In genomic region chr6:36985963-36986703, GRCh38 we compare ENCODE assay signal across 8 cellular contexts. TPM values are rescaled to one million over a fixed set of nuclear protein-coding genes. Genes with fewer than 3 reads are reported as not detected.
DNase-seq lines count a peak whose midpoint lies in the region; ATAC-seq and TF ChIP-seq lines count a peak whose summit lies in the region.

Gene MTCH1, minus strand, starts transcription at chr6:36986196. Its CDS starts 23 bp downstream, at chr6:36986173.

- peak within 1 kb of the TSS; percentile 72 to 97 for H3K4me3 ChIP-seq in Panc1 (ENCODE audit: low read depth in 2 of 2, low read length in 2 of 2)
- peak within 1 kb of the TSS; percentile 80 to 85 (median 82) for H3K4me3 ChIP-seq in esophagus squamous epithelium

- TF ChIP-seq RAD21 in Ishikawa (IDR thresholded peaks at IDR 0.05; ENCODE audit: low read depth) = no peak

- DNase-seq in DMS79 (lab: John Stamatoyannopoulos, UW) (peak; percentile 71), Panc1 (ENCODE audit: low read depth, low spot score) (no peak), esophagus squamous epithelium (lab: John Stamatoyannopoulos, UW) (peak; percentile 48), naive B cell (peak; percentile 90)
- DNase-seq in activated T-cell treated with anti-CD3 and anti-CD28 coated beads, Interleukin-2, amount 50 U/mL, for 72 hours = peak; percentile 90 to 95
- peak; percentile 94 to 96 for DNase-seq in stimulated activated effector memory CD8-positive, alpha-beta T cell treated with anti-CD3 and anti-CD28 coated beads, Interleukin-12 subunit alpha, Interleukin-12 subunit beta, amount 100 ng/mL, for 72 hours (ENCODE audit: low spot score in 2 of 2)

- peak in 3 of 4 donors; percentile 92 to 99 (median 98) for TF ChIP-seq POLR2A in esophagus squamous epithelium (IDR thresholded peaks at IDR 0.05)

- H3K9me3 Mint-ChIP-seq in activated T-cell treated with anti-CD3 and anti-CD28 coated beads, Interleukin-2, amount 50 U/mL, for 72 hours = no peaks in the 10 kb centered on the region
- H3K9me3 Mint-ChIP-seq in naive B cell = no peaks in the 10 kb centered on the region
- H3K9me3 Mint-ChIP-seq in stimulated activated effector memory CD8-positive, alpha-beta T cell treated with anti-CD3 and anti-CD28 coated beads, Interleukin-12 subunit alpha, Interleukin-12 subunit beta, amount 100 ng/mL, for 72 hours = no peaks in the 10 kb centered on the region

- H3K4me1 Mint-ChIP-seq in activated T-cell treated with anti-CD3 and anti-CD28 coated beads, Interleukin-2, amount 50 U/mL, for 72 hours (ENCODE audit: low read depth) = peaks cover 23% of the 10 kb centered on the region
- peaks cover 21 to 29% (median 23%) of the 10 kb centered on the region in 3 donors for H3K4me1 Mint-ChIP-seq in naive B cell
- peaks cover 23% of the 10 kb centered on the region for H3K4me1 Mint-ChIP-seq in stimulated activated effector memory CD8-positive, alpha-beta T cell treated with anti-CD3 and anti-CD28 coated beads, Interleukin-12 subunit alpha, Interleukin-12 subunit beta, amount 100 ng/mL, for 72 hours

- H3K27me3 ChIP-seq in Panc1 (ENCODE audit: control insufficient read depth, insufficient read depth, low read length) = no peaks in the 10 kb centered on the region
- H3K27me3 ChIP-seq in esophagus squamous epithelium = no peaks in the 10 kb centered on the region

- peaks cover 3% of the 10 kb centered on the region; the same call in 1 of the 2 replicates for H3K36me3 ChIP-seq in Panc1 (ENCODE audit: control insufficient read depth, insufficient read depth, low read length)
- H3K36me3 ChIP-seq in esophagus squamous epithelium = peaks cover 0 to 10% (median 2%) of the 10 kb centered on the region in 3 donors

- TF ChIP-seq CTCF in Panc1 (IDR thresholded peaks at IDR 0.05) (no peak), esophagus squamous epithelium (IDR thresholded peaks at IDR 0.05) (no peak)

- peaks cover 23% of the 10 kb centered on the region for H3K4me1 ChIP-seq in Panc1 (ENCODE audit: control insufficient read depth, insufficient read depth, low read length)
- H3K4me1 ChIP-seq in esophagus squamous epithelium = peaks cover 29 to 54% (median 37%) of the 10 kb centered on the region in 3 donors

- BruUV-seq in Panc1 (replicated peaks; lab: Mats Ljungman, UMichigan) = no TSS peak

- intact Hi-C loops in Panc1 (cut with micrococcal nuclease; ENCODE audit: unreplicated experiment) (loop anchor here (10.0 kb wide), 1 partner anchor 101 kb away; the partner anchor contains the start of gene C6orf89), esophagus squamous epithelium (cut with DNase I) (no loop called here)

- H3K9me3 ChIP-seq in Panc1 (ENCODE audit: control insufficient read depth, insufficient read depth, low read depth, low read length) (no peaks in the 10 kb centered on the region), esophagus squamous epithelium (no peaks in the 10 kb centered on the region)

- POLR2A ChIA-PET in Panc1 (lab: Charles Lee) = interaction anchor here (0.6 to 0.8 kb wide), 3 partner anchors 32 to 266 kb away, joined by 3 to 7 read pairs (median 5); no protein-coding TSS in a partner anchor

- WGBS in esophagus squamous epithelium, 2 donors = 0% methylated on average over 2 to 3 of the region's 90 CpGs

- H3K27ac Mint-ChIP-seq in activated T-cell treated with anti-CD3 and anti-CD28 coated beads, Interleukin-2, amount 50 U/mL, for 72 hours = peak within 1 kb of the TSS; percentile 98
- peak within 1 kb of the TSS in 5 of 6 donors; percentile 92 to 98 (median 96) for H3K27ac Mint-ChIP-seq in naive B cell
- no peak within 1 kb of the TSS for H3K27ac Mint-ChIP-seq in stimulated activated effector memory CD8-positive, alpha-beta T cell treated with anti-CD3 and anti-CD28 coated beads, Interleukin-12 subunit alpha, Interleukin-12 subunit beta, amount 100 ng/mL, for 72 hours

- H3K27me3 Mint-ChIP-seq in activated T-cell treated with anti-CD3 and anti-CD28 coated beads, Interleukin-2, amount 50 U/mL, for 72 hours (ENCODE audit: low read depth) = peaks cover 7% of the 10 kb centered on the region
- H3K27me3 Mint-ChIP-seq in naive B cell = no peaks in the 10 kb centered on the region

- in situ Hi-C loops in Panc1 (cut with HindIII; ENCODE audit: low pct_unique_long_range_greater_than_20kb, low sequenced_read_pairs) = no loop called here

- CTCF ChIA-PET in Panc1 (lab: Charles Lee) = interaction anchor here (1.0 kb wide), 1 partner anchor 8 kb away, joined by 3 read pairs; no protein-coding TSS in a partner anchor

- H3K27ac ChIP-seq in Panc1 (ENCODE audit: low read length) = peak within 1 kb of the TSS; percentile 94
- peak within 1 kb of the TSS; percentile 93 to 97 (median 95) for H3K27ac ChIP-seq in esophagus squamous epithelium

- peak; percentile 41; the same call in 1 of the 2 replicates for TF ChIP-seq EP300 in Ishikawa (IDR thresholded peaks at IDR 0.05; ENCODE audit: borderline replicate concordance)

- peaks cover 2 to 3% of the 10 kb centered on the region in 2 donors for H3K36me3 Mint-ChIP-seq in activated T-cell treated with anti-CD3 and anti-CD28 coated beads, Interleukin-2, amount 50 U/mL, for 72 hours (ENCODE audit: insufficient read depth in 2 of 2)
- peaks cover 0 to 8% of the 10 kb centered on the region in 2 donors for H3K36me3 Mint-ChIP-seq in naive B cell
- H3K36me3 Mint-ChIP-seq in stimulated activated effector memory CD8-positive, alpha-beta T cell treated with anti-CD3 and anti-CD28 coated beads, Interleukin-12 subunit alpha, Interleukin-12 subunit beta, amount 100 ng/mL, for 72 hours = peaks cover 8% of the 10 kb centered on the region

- H3K4me3 Mint-ChIP-seq in activated T-cell treated with anti-CD3 and anti-CD28 coated beads, Interleukin-2, amount 50 U/mL, for 72 hours = peak within 1 kb of the TSS; percentile 93 to 99
- peak within 1 kb of the TSS in 6 of 8 donors; percentile 96 to 99 (median 98) for H3K4me3 Mint-ChIP-seq in naive B cell
- H3K4me3 Mint-ChIP-seq in stimulated activated effector memory CD8-positive, alpha-beta T cell treated with anti-CD3 and anti-CD28 coated beads, Interleukin-12 subunit alpha, Interleukin-12 subunit beta, amount 100 ng/mL, for 72 hours = no peak within 1 kb of the TSS

- ATAC-seq in GM21619 (IDR thresholded peaks at IDR 0.05; ENCODE audit: unreplicated experiment) (peak; percentile 74), Panc1 (peak; percentile 95), naive B cell (ENCODE audit: low read depth in 2 of 2) (peak; percentile 84 to 87)
- ATAC-seq in activated T-cell treated with anti-CD3 and anti-CD28 coated beads, Interleukin-2, amount 50 U/mL, for 72 hours (replicated peaks in 1 of 2) = peak; percentile 86 to 88
- peak; percentile 89 for ATAC-seq in stimulated activated effector memory CD8-positive, alpha-beta T cell treated with anti-CD3 and anti-CD28 coated beads, Interleukin-12 subunit alpha, Interleukin-12 subunit beta, amount 100 ng/mL, for 72 hours

TF ChIP-seq in Ishikawa, 13 proteins besides CTCF, POLR2A, EP300 and RAD21 (continues in another document):
- TF ChIP-seq MAX (IDR thresholded peaks at IDR 0.05) (peak; percentile 60), TEAD4 (IDR thresholded peaks at IDR 0.05) (peak; percentile 22; the same call in 1 of the 2 replicates), REST (IDR thresholded peaks at IDR 0.05; ENCODE audit: low read depth) (no peak), YY1 (IDR thresholded peaks at IDR 0.05; ENCODE audit: low read depth) (peak; percentile 73; the same call in 1 of the 2 replicates), FOXM1 (IDR thresholded peaks at IDR 0.05; ENCODE audit: borderline replicate concordance, low read depth) (no peak), CEBPB (IDR thresholded peaks at IDR 0.05) (no peak), TAF1 (IDR thresholded peaks at IDR 0.05; ENCODE audit: low read depth) (peak; percentile 73), ZBTB7A (IDR thresholded peaks at IDR 0.05; ENCODE audit: low read depth) (no peak), USF1 (IDR thresholded peaks at IDR 0.05) (peak; percentile 98), TCF12 (IDR thresholded peaks at IDR 0.05; ENCODE audit: low read depth) (no peak), CREB1 (IDR thresholded peaks at IDR 0.05; ENCODE audit: low read depth) (0 out of 2 replicates have a peak, but pooled peaks have one; percentile 21)

RNA-seq across cellular contexts. Expression of gene MTCH1, which starts in this region (rescaled TPM):
- total RNA-seq in Panc1 (2021; ENCODE audit: unreplicated experiment) (223 TPM), esophagus squamous epithelium (100 to 1,000 TPM; 101 to 153 (median 111) TPM)
- polyA plus RNA-seq in Panc1 (2012; ENCODE audit: insufficient read length) = 267 TPM
- 100 to 1,000 TPM; 116 to 149 TPM for total RNA-seq in activated T-cell treated with anti-CD3 and anti-CD28 coated beads, Interleukin-2, amount 50 U/mL, for 72 hours
- 10 to 100 TPM; 69.5 to 89.8 (median 88.3) TPM for polyA plus RNA-seq in naive B cell (ENCODE audit: low read depth in 6 of 6)
